ENCODE assay signal across 1 cellular context in the genomic region with DNA sequence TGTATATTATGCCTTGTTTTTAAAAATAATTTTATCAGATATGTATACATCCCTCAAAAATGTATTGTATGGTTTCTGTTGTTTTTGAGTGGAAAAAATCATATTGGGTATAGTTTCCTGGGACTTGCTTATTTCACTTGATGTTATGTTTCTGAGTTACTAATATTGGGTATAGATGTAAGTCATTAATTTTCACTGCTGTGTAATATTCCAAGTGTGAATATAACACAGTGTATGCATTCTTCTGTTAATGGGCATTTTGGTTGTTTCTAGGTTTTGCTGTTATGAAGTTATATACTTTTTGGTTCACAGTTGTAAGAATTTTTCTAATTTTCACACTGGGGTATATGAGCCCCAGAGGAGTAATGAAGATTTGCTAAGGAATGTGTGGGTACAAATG.
A peak's percentile ranks its signal among the peaks of the same experiment; 100 is the strongest.
TF ChIP-seq lines count a peak whose summit lies in the region.

No MANE protein-coding gene starts in this region.

TF ChIP-seq in K562, 482 proteins besides CTCF, POLR2A, EP300 and RAD21:
- TF ChIP-seq, protein P1, sequence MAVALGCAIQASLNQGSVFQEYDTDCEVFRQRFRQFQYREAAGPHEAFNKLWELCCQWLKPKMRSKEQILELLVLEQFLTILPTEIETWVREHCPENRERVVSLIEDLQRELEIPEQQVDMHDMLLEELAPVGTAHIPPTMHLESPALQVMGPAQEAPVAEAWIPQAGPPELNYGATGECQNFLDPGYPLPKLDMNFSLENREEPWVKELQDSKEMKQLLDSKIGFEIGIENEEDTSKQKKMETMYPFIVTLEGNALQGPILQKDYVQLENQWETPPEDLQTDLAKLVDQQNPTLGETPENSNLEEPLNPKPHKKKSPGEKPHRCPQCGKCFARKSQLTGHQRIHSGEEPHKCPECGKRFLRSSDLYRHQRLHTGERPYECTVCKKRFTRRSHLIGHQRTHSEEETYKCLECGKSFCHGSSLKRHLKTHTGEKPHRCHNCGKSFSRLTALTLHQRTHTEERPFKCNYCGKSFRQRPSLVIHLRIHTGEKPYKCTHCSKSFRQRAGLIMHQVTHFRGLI (CRISPR knock-in tag; IDR thresholded peaks at IDR 0.05): no peak
- no peak for TF ChIP-seq NFIC (IDR thresholded peaks at IDR 0.05)
- TF ChIP-seq ZNF347 (CRISPR knock-in tag; IDR thresholded peaks at IDR 0.05; ENCODE audit: low read depth): no peak
- TF ChIP-seq, protein P2, sequence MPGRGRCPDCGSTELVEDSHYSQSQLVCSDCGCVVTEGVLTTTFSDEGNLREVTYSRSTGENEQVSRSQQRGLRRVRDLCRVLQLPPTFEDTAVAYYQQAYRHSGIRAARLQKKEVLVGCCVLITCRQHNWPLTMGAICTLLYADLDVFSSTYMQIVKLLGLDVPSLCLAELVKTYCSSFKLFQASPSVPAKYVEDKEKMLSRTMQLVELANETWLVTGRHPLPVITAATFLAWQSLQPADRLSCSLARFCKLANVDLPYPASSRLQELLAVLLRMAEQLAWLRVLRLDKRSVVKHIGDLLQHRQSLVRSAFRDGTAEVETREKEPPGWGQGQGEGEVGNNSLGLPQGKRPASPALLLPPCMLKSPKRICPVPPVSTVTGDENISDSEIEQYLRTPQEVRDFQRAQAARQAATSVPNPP (IDR thresholded peaks at IDR 0.05; ENCODE audit: borderline replicate concordance, insufficient read depth, insufficient read length): no peak
- no peak for TF ChIP-seq DIDO1 (tag; IDR thresholded peaks at IDR 0.05; ENCODE audit: low read depth)
- TF ChIP-seq SMAD2 (IDR thresholded peaks at IDR 0.05; ENCODE audit: low read depth, low read length): no peak
- TF ChIP-seq TCF3 (CRISPR knock-in tag; IDR thresholded peaks at IDR 0.05): no peak
- TF ChIP-seq ZNF586 (CRISPR knock-in tag; conservative IDR thresholded peaks at IDR 0.05): no peak
- peak; percentile 89 for TF ChIP-seq ZNF146 (CRISPR knock-in tag; IDR thresholded peaks at IDR 0.05; ENCODE audit: unreplicated experiment)
- no peak for TF ChIP-seq CHD1 (IDR thresholded peaks at IDR 0.05; ENCODE audit: low read length)
- TF ChIP-seq RBM39 (optimal IDR thresholded peaks at IDR 0.05; ENCODE audit: low read depth, low read length): no peak
- TF ChIP-seq PRMT5 (CRISPR knock-in tag; IDR thresholded peaks at IDR 0.05): no peak
- 0 out of 2 replicates have a peak, but pooled peaks have one; percentile 37 for TF ChIP-seq SMARCA5 (IDR thresholded peaks at IDR 0.05)
- TF ChIP-seq RB1 (IDR thresholded peaks at IDR 0.05; ENCODE audit: low read depth): no peak
- TF ChIP-seq, protein P3, sequence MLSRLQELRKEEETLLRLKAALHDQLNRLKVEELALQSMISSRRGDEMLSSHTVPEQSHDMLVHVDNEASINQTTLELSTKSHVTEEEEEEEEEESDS (CRISPR knock-in tag; IDR thresholded peaks at IDR 0.05): no peak
- TF ChIP-seq, protein P4, sequence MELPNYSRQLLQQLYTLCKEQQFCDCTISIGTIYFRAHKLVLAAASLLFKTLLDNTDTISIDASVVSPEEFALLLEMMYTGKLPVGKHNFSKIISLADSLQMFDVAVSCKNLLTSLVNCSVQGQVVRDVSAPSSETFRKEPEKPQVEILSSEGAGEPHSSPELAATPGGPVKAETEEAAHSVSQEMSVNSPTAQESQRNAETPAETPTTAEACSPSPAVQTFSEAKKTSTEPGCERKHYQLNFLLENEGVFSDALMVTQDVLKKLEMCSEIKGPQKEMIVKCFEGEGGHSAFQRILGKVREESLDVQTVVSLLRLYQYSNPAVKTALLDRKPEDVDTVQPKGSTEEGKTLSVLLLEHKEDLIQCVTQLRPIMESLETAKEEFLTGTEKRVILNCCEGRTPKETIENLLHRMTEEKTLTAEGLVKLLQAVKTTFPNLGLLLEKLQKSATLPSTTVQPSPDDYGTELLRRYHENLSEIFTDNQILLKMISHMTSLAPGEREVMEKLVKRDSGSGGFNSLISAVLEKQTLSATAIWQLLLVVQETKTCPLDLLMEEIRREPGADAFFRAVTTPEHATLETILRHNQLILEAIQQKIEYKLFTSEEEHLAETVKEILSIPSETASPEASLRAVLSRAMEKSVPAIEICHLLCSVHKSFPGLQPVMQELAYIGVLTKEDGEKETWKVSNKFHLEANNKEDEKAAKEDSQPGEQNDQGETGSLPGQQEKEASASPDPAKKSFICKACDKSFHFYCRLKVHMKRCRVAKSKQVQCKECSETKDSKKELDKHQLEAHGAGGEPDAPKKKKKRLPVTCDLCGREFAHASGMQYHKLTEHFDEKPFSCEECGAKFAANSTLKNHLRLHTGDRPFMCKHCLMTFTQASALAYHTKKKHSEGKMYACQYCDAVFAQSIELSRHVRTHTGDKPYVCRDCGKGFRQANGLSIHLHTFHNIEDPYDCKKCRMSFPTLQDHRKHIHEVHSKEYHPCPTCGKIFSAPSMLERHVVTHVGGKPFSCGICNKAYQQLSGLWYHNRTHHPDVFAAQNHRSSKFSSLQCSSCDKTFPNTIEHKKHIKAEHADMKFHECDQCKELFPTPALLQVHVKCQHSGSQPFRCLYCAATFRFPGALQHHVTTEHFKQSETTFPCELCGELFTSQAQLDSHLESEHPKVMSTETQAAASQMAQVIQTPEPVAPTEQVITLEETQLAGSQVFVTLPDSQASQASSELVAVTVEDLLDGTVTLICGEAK (IDR thresholded peaks at IDR 0.05): no peak
- TF ChIP-seq, protein P4 (CRISPR knock-in tag; IDR thresholded peaks at IDR 0.05): no peak
- no peak for TF ChIP-seq PML (IDR thresholded peaks at IDR 0.05; ENCODE audit: low read length)
- TF ChIP-seq SMARCE1 (IDR thresholded peaks at IDR 0.05): no peak
- TF ChIP-seq ZNF785 (CRISPR knock-in tag; IDR thresholded peaks at IDR 0.05): no peak
- TF ChIP-seq ZNF707 (CRISPR knock-in tag; conservative IDR thresholded peaks at IDR 0.05): no peak
- TF ChIP-seq ZC3H11A (IDR thresholded peaks at IDR 0.05; ENCODE audit: low read depth, low read length): no peak
- no peak for TF ChIP-seq MTF1 (CRISPR knock-in tag; IDR thresholded peaks at IDR 0.05; ENCODE audit: borderline replicate concordance)
- TF ChIP-seq, protein P5, sequence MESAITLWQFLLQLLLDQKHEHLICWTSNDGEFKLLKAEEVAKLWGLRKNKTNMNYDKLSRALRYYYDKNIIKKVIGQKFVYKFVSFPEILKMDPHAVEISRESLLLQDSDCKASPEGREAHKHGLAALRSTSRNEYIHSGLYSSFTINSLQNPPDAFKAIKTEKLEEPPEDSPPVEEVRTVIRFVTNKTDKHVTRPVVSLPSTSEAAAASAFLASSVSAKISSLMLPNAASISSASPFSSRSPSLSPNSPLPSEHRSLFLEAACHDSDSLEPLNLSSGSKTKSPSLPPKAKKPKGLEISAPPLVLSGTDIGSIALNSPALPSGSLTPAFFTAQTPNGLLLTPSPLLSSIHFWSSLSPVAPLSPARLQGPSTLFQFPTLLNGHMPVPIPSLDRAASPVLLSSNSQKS (CRISPR knock-in tag; IDR thresholded peaks at IDR 0.05): no peak
- TF ChIP-seq RBM25 (IDR thresholded peaks at IDR 0.05; ENCODE audit: low read depth, low read length, severe bottlenecking): peak; percentile 47
- no peak for TF ChIP-seq RBFOX2 (IDR thresholded peaks at IDR 0.05; ENCODE audit: low read depth, low read length)
- no peak for TF ChIP-seq NR3C1 (CRISPR knock-in tag; IDR thresholded peaks at IDR 0.05)
- TF ChIP-seq TAF1 (IDR thresholded peaks at IDR 0.05; ENCODE audit: control insufficient read depth, extremely low read depth, insufficient read depth, low read length, severe bottlenecking): no peak
- TF ChIP-seq, protein P6, sequence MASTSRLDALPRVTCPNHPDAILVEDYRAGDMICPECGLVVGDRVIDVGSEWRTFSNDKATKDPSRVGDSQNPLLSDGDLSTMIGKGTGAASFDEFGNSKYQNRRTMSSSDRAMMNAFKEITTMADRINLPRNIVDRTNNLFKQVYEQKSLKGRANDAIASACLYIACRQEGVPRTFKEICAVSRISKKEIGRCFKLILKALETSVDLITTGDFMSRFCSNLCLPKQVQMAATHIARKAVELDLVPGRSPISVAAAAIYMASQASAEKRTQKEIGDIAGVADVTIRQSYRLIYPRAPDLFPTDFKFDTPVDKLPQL (IDR thresholded peaks at IDR 0.05; ENCODE audit: extremely low read depth, insufficient read length): no peak
- TF ChIP-seq NELFE (IDR thresholded peaks at IDR 0.05; ENCODE audit: insufficient read depth, insufficient read length): no peak
- no peak for TF ChIP-seq KLF10 (CRISPR knock-in tag; IDR thresholded peaks at IDR 0.05)
- TF ChIP-seq BRCA1 (IDR thresholded peaks at IDR 0.05): no peak
- TF ChIP-seq BRCA1 (CRISPR knock-in tag; IDR thresholded peaks at IDR 0.05): no peak
- TF ChIP-seq, protein P7, sequence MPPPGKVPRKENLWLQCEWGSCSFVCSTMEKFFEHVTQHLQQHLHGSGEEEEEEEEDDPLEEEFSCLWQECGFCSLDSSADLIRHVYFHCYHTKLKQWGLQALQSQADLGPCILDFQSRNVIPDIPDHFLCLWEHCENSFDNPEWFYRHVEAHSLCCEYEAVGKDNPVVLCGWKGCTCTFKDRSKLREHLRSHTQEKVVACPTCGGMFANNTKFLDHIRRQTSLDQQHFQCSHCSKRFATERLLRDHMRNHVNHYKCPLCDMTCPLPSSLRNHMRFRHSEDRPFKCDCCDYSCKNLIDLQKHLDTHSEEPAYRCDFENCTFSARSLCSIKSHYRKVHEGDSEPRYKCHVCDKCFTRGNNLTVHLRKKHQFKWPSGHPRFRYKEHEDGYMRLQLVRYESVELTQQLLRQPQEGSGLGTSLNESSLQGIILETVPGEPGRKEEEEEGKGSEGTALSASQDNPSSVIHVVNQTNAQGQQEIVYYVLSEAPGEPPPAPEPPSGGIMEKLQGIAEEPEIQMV (tag; conservative IDR thresholded peaks at IDR 0.05; ENCODE audit: low read depth): no peak
- TF ChIP-seq, protein P8, sequence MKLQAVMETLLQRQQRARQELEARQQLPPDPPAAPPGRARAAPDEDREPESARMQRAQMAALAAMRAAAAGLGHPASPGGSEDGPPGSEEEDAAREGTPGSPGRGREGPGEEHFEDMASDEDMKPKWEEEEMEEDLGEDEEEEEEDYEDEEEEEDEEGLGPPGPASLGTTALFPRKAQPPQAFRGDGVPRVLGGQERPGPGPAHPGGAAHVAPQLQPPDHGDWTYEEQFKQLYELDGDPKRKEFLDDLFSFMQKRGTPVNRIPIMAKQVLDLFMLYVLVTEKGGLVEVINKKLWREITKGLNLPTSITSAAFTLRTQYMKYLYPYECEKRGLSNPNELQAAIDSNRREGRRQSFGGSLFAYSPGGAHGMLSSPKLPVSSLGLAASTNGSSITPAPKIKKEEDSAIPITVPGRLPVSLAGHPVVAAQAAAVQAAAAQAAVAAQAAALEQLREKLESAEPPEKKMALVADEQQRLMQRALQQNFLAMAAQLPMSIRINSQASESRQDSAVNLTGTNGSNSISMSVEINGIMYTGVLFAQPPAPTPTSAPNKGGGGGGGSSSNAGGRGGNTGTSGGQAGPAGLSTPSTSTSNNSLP (IDR thresholded peaks at IDR 0.05; ENCODE audit: borderline replicate concordance, low read depth, low read length): no peak
- 0 out of 2 replicates have a peak, but pooled peaks have one; percentile 44 for TF ChIP-seq BCOR (IDR thresholded peaks at IDR 0.05)
- TF ChIP-seq ZBTB1 (CRISPR knock-in tag; IDR thresholded peaks at IDR 0.05; ENCODE audit: borderline replicate concordance, low read depth): no peak
TF ChIP-seq in K562: peak in this region for 4.
